15 cellular contexts compared by ENCODE assay signal in the genomic region with DNA sequence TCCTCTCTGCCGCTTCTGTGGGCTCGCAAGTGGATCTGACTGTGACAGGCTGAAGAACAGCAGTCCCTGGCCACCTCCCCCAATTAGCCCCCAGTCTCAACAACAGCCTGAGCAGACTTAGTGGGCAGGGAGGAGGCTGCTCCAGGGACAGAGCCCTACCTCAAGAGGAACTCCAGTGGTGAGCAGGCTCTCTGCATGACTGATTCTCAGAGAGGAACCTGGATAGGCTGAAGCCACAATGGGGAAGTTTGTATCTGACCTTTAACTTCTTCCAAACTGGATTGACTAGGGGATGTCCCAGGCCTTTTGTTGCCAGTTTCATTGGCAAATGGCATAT.
DNase-seq lines count a peak whose midpoint lies in the region; ATAC-seq, FAIRE-seq and TF ChIP-seq lines count a peak whose summit lies in the region.
"Had no signal": no experiment of that assay in that cellular context is flagged by ENCODE, and none has a peak within 500 bp of the region (broad histone marks: within the 10 kb centered on the region; RNA-seq: fewer than 3 reads in every experiment).

No MANE protein-coding gene starts in this region.

- TF ChIP-seq RAD21 in HepG2 (CRISPR knock-in tag; IDR thresholded peaks at IDR 0.05), result no peak

- H3K9me3 Mint-ChIP-seq in mesothelial cell of epicardium, result peaks cover 21% of the 10 kb centered on the region

- H3K4me3 Mint-ChIP-seq in mesothelial cell of epicardium, result no peak overlapping the region
- H3K4me3 Mint-ChIP-seq: activated T-cell treated with anti-CD3 and anti-CD28 coated beads, Interleukin-2, amount 50 U/mL, for 24 hours had no signal

- H3K4me3 ChIP-seq in right lobe of liver (no peak overlapping the region), HepG2 (replicated peaks in 1 of 3; ENCODE audit: insufficient read depth in 1 of 3, low read depth in 2 of 3, low read length in 3 of 3) (no peak overlapping the region), H7 (ENCODE audit: insufficient read depth, low read depth, low read length) (no peak overlapping the region)

- in situ Hi-C loops in HepG2 (cut with HindIII; ENCODE audit: extremely low pct_ligation_motif_present, low pct_unique_long_range_greater_than_20kb), result no loop called here

- H3K9me3 ChIP-seq in right lobe of liver (peaks cover 0 to 6% (median 2%) of the 10 kb centered on the region in 4 donors), HepG2 (ENCODE audit: low read length) (no peaks in the 10 kb centered on the region; the same call in 1 of the 2 replicates)

- DNase-seq in right lobe of liver (peak in 1 of 3 donors; percentile 33), HepG2 (ENCODE audit: low spot score) (no peak), SK-N-DZ (ENCODE audit: low spot score) (peak; percentile 41), kidney tubule cell (ENCODE audit: low spot score) (peak; percentile 82), H7 (no peak), mesothelial cell of epicardium (ENCODE audit: low spot score in 2 of 2, unreplicated experiment in 2 of 2) (no peak)
- no peak for DNase-seq in activated CD8-positive, alpha-beta memory T cell treated with anti-CD3 and anti-CD28 coated beads, Interleukin-2, amount 50 U/mL, for 4 hours
- DNase-seq: activated T-cell treated with anti-CD3 and anti-CD28 coated beads, Interleukin-2, amount 50 U/mL, for 24 hours; DMS79 treated with DMSO at 0.1 percent for 48 hours; NCI-H1048; NCI-H510A treated with DMSO at 0.1 percent for 48 hours; SHP77 had no signal

- H3K4me1 Mint-ChIP-seq in mesothelial cell of epicardium, result peaks cover 1% of the 10 kb centered on the region

- H2AFZ ChIP-seq in HepG2 (ENCODE audit: low read length), result no peak overlapping the region
- H2AFZ ChIP-seq: parathyroid adenoma had no signal

- H3K36me3 Mint-ChIP-seq in mesothelial cell of epicardium, result no peaks in the 10 kb centered on the region

- H4K20me1 ChIP-seq in HepG2 (ENCODE audit: insufficient read depth, low read length), result no peaks in the 10 kb centered on the region

- H3K27me3 Mint-ChIP-seq in mesothelial cell of epicardium (ENCODE audit: low read depth), result no peaks in the 10 kb centered on the region

- TF ChIP-seq CTCF in right lobe of liver (IDR thresholded peaks at IDR 0.05) (no peak), HepG2 (CRISPR knock-in tag; IDR thresholded peaks at IDR 0.05) (no peak), mesothelial cell of epicardium (IDR thresholded peaks at IDR 0.05; ENCODE audit: unreplicated experiment) (no peak)

- H3K36me3 ChIP-seq in right lobe of liver (no peaks in the 10 kb centered on the region), HepG2 (replicated peaks in 1 of 2; ENCODE audit: control insufficient read depth in 1 of 2, insufficient read depth in 2 of 2, low read length in 2 of 2) (no peaks in the 10 kb centered on the region), H7 (replicated peaks; ENCODE audit: control insufficient read depth, insufficient read depth, low read length) (no peaks in the 10 kb centered on the region)

- no peak overlapping the region for H3K27ac Mint-ChIP-seq in mesothelial cell of epicardium
- H3K27ac Mint-ChIP-seq: activated T-cell treated with anti-CD3 and anti-CD28 coated beads, Interleukin-2, amount 50 U/mL, for 24 hours had no signal

- no peak for FAIRE-seq in HepG2 (lab: Jason Lieb, UNC)
- FAIRE-seq: urothelium cell line had no signal

- TF ChIP-seq EP300 in HepG2 (IDR thresholded peaks at IDR 0.05; ENCODE audit: low read depth in 2 of 2, low read length in 2 of 2) (no peak), HepG2 (CRISPR knock-in tag; IDR thresholded peaks at IDR 0.05; ENCODE audit: borderline replicate concordance) (no peak)

- H3K9ac ChIP-seq in HepG2 (ENCODE audit: insufficient read depth, low read depth, low read length), result no peak overlapping the region
- H3K9ac ChIP-seq: parathyroid adenoma had no signal

- H3K27me3 ChIP-seq in right lobe of liver, result no peaks in the 10 kb centered on the region
- no peaks in the 10 kb centered on the region; a peak in 3 of 5 replicates for H3K27me3 ChIP-seq in HepG2 (ENCODE audit: control insufficient read depth in 1 of 2, insufficient read depth in 2 of 2, low read length in 2 of 2)
- H3K27me3 ChIP-seq in H7 (ENCODE audit: control insufficient read depth, insufficient read depth, low read length), result no peaks in the 10 kb centered on the region

- intact Hi-C loops in right lobe of liver (cut with DNase I) (no loop called here), HepG2 (cut with micrococcal nuclease; ENCODE audit: unreplicated experiment) (no loop called here)

- H3K27ac ChIP-seq in right lobe of liver (no peak overlapping the region), HepG2 (ENCODE audit: extremely low read length, insufficient read depth, low read length) (no peak overlapping the region)
- H3K27ac ChIP-seq: parathyroid adenoma had no signal

- no peak for TF ChIP-seq POLR2A in right lobe of liver (IDR thresholded peaks at IDR 0.05)
- TF ChIP-seq POLR2A in HepG2 (IDR thresholded peaks at IDR 0.05; ENCODE audit: insufficient read depth in 1 of 2, low read depth in 2 of 2, low read length in 2 of 2), result no peak

- BruUV-seq in HepG2 (replicated peaks; lab: Mats Ljungman, UMichigan), result no TSS peak

- peak; percentile 42 to 63 (median 58) for ATAC-seq in right lobe of liver
- ATAC-seq in HepG2, result no peak
- no peak for ATAC-seq in HG03520 (IDR thresholded peaks at IDR 0.05; ENCODE audit: unreplicated experiment)

- H3K4me1 ChIP-seq in right lobe of liver (no peaks in the 10 kb centered on the region), HepG2 (ENCODE audit: insufficient read depth, low read length) (0 out of 2 replicates have a peak, but pooled peaks cover 5% of the 10 kb centered on the region)

- POLR2A ChIA-PET in HepG2 (lab: Yijun Ruan, JAX), result no interaction called here

- no peaks in the 10 kb centered on the region for H3K79me2 ChIP-seq in HepG2 (ENCODE audit: insufficient read depth, low read length)
- H3K79me2 ChIP-seq: parathyroid adenoma had no signal

- no peak overlapping the region for H3K4me2 ChIP-seq in HepG2 (ENCODE audit: low read depth, low read length)

- no CpG with 5 or more reads among the region's 2 CpGs for WGBS in right lobe of liver (ENCODE audit: insufficient coverage, low coverage, low lambda C conversion rate, missing lambda C conversion rate)
- WGBS in HepG2 (ENCODE audit: low lambda C conversion rate), result no CpG with 5 or more reads among the region's 2 CpGs

- CTCF ChIA-PET in HepG2 (lab: Yijun Ruan, JAX; ENCODE audit: low intra/inter-chr PET ratio, low total read pairs), result no interaction called here

TF ChIP-seq in HepG2, 621 proteins besides CTCF, POLR2A, EP300 and RAD21:
- TF ChIP-seq, protein P1, sequence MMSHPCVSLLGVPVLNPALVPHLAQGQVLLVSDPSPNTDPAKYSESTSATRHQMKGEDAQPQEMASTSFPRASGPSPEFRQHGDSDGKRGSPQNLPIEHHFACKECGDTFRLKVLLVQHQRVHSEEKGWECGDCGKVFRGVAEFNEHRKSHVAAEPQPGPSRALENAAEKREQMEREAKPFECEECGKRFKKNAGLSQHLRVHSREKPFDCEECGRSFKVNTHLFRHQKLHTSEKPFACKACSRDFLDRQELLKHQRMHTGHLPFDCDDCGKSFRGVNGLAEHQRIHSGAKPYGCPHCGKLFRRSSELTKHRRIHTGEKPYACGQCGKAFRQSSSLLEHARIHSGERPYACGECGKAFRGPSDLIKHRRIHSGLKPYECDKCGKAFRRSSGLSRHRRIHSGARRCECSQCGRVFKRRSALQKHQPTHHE (CRISPR knock-in tag; IDR thresholded peaks at IDR 0.05; ENCODE audit: borderline replicate concordance), result no peak
- no peak for TF ChIP-seq MBD4 (IDR thresholded peaks at IDR 0.05; ENCODE audit: borderline replicate concordance, low read length)
TF ChIP-seq in HepG2: peak in this region for 0.

Comparison
In these comparisons a context has a peak if more than half of its experiments do, and no peak if none do; other contexts are left out.
1. ATAC-seq: peak in right lobe of liver (4 of 4); none in HepG2 (single experiment) and HG03520 (single experiment).
2. DNase-seq: peak in SK-N-DZ (single experiment) and kidney tubule cell (single experiment); none in HepG2 (single experiment), H7 (single experiment), mesothelial cell of epicardium (0 of 2) and activated CD8-positive, alpha-beta memory T cell treated with anti-CD3 and anti-CD28 coated beads, Interleukin-2, amount 50 U/mL, for 4 hours (single experiment).